Comparison of ENCODE assay signal across 15 cellular contexts in genomic region chr16:86429663-86430062, GRCh38.
DNase-seq lines count a peak whose midpoint lies in the region; ATAC-seq and TF ChIP-seq lines count a peak whose summit lies in the region.
"Had no signal": no experiment of that assay in that cellular context is flagged by ENCODE, and none has a peak within 500 bp of the region (broad histone marks: within the 10 kb centered on the region; RNA-seq: fewer than 3 reads in every experiment).

No MANE protein-coding gene starts in this region.

- DNase-seq in IMR-90 (no peak), neuronal stem cell (ENCODE audit: low spot score) (no peak), NCI-H128 (lab: John Stamatoyannopoulos, UW; ENCODE audit: unreplicated experiment) (no peak)
- DNase-seq in activated CD4-positive, alpha-beta T cell treated with anti-CD3 and anti-CD28 coated beads for 4 hours, result no peak
- DNase-seq: 8988T; AML-193; Caco-2; CD8-positive, alpha-beta memory T cell; DMS53; GF-D8 had no signal

- H3K9ac ChIP-seq in IMR-90 (ENCODE audit: low read depth, low read length) (no peak overlapping the region), neuronal stem cell (ENCODE audit: low read depth, low read length, poor library complexity) (peak overlapping the region; percentile 7), stomach smooth muscle (ENCODE audit: low read length in 2 of 2) (peak overlapping the region; percentile 51 to 64)
- H3K9ac ChIP-seq: BLaER1 had no signal

- no peaks in the 10 kb centered on the region for H3K36me3 ChIP-seq in IMR-90 (ENCODE audit: control insufficient read depth, insufficient read depth, low read length)
- H3K36me3 ChIP-seq in gastroesophageal sphincter, result no peaks in the 10 kb centered on the region
- no peaks in the 10 kb centered on the region for H3K36me3 ChIP-seq in neuronal stem cell (replicated peaks in 1 of 2; ENCODE audit: control insufficient read depth in 2 of 2, insufficient read depth in 2 of 2, low read length in 2 of 2)
- H3K36me3 ChIP-seq in stomach smooth muscle (ENCODE audit: control insufficient read depth in 2 of 2, insufficient read depth in 2 of 2, low read length in 2 of 2), result no peaks in the 10 kb centered on the region
- H3K36me3 ChIP-seq: BLaER1, HAP-1 had no signal

- H2AFZ ChIP-seq in IMR-90 (replicated peaks; ENCODE audit: low read length, poor library complexity), result no peak overlapping the region
- no peak overlapping the region for H2AFZ ChIP-seq in neuronal stem cell (ENCODE audit: low read length)

- no peak overlapping the region for H3K56ac ChIP-seq in IMR-90 (ENCODE audit: extremely low read depth, insufficient read depth, low read length)

- H3K4ac ChIP-seq in IMR-90 (ENCODE audit: low read depth, low read length), result peak overlapping the region; percentile 47; the same call in 1 of the 2 replicates
- no peak overlapping the region for H3K4ac ChIP-seq in neuronal stem cell (ENCODE audit: low read length)

- no peaks in the 10 kb centered on the region for H3K79me1 ChIP-seq in IMR-90 (ENCODE audit: low read depth in 1 of 2, low read length in 2 of 2)
- no peaks in the 10 kb centered on the region for H3K79me1 ChIP-seq in neuronal stem cell (ENCODE audit: low read depth, low read length)

- CTCF ChIA-PET in IMR-90 (lab: Yijun Ruan, JAX), result no interaction called here

- no peak overlapping the region for H2AK9ac ChIP-seq in IMR-90 (replicated peaks; ENCODE audit: low read depth, low read length, poor library complexity)

- intact Hi-C loops in IMR-90 (cut with micrococcal nuclease), result no loop called here

- H3K4me1 Mint-ChIP-seq in stimulated activated memory B cell treated with anti-CD40 and anti-IgM and Interleukin-4, amounts not matched to agents 10 μg/mL and 1 μg/mL and 100 μg/mL, for 72 hours, result no peaks in the 10 kb centered on the region
- H3K4me1 Mint-ChIP-seq: CD8-positive, alpha-beta memory T cell had no signal

- H3K9me3 ChIP-seq in IMR-90 (ENCODE audit: control insufficient read depth, insufficient read depth, low read length) (no peaks in the 10 kb centered on the region), gastroesophageal sphincter (no peaks in the 10 kb centered on the region), neuronal stem cell (replicated peaks in 1 of 2; ENCODE audit: control insufficient read depth in 2 of 2, insufficient read depth in 1 of 2, low read depth in 1 of 2, low read length in 2 of 2) (no peaks in the 10 kb centered on the region), stomach smooth muscle (ENCODE audit: control insufficient read depth in 2 of 2, low read length in 2 of 2) (no peaks in the 10 kb centered on the region)
- H3K9me3 ChIP-seq: BLaER1, Caco-2, HAP-1 had no signal

- H3K18ac ChIP-seq in IMR-90 (ENCODE audit: low read depth, low read length) (no peak overlapping the region), neuronal stem cell (ENCODE audit: low read length) (no peak overlapping the region)

- H2BK12ac ChIP-seq in neuronal stem cell (ENCODE audit: low read length), result no peak overlapping the region

- no peak overlapping the region for H3K4me2 ChIP-seq in IMR-90 (ENCODE audit: low read depth, low read length)
- no peak overlapping the region for H3K4me2 ChIP-seq in neuronal stem cell (ENCODE audit: insufficient read depth, low read length, poor library complexity, severe bottlenecking)
- H3K4me2 ChIP-seq: BLaER1 had no signal

- H3K4me3 Mint-ChIP-seq in stimulated activated memory B cell treated with anti-CD40 and anti-IgM and Interleukin-4, amounts not matched to agents 10 μg/mL and 1 μg/mL and 100 μg/mL, for 72 hours, result no peak overlapping the region
- H3K4me3 Mint-ChIP-seq: CD8-positive, alpha-beta memory T cell had no signal

- no TSS peak for BruUV-seq in IMR-90 (replicated peaks; lab: Mats Ljungman, UMichigan)

- H2AK5ac ChIP-seq in IMR-90 (ENCODE audit: low read depth, low read length), result peak overlapping the region; percentile 35; the same call in 1 of the 2 replicates
- no peak overlapping the region for H2AK5ac ChIP-seq in neuronal stem cell (ENCODE audit: low read depth, low read length)

- H3K27ac ChIP-seq in IMR-90 (ENCODE audit: insufficient read depth, low read length) (no peak overlapping the region), gastroesophageal sphincter (peak overlapping the region; percentile 24 to 93 (median 84)), neuronal stem cell (replicated peaks; ENCODE audit: low read length) (no peak overlapping the region), stomach smooth muscle (ENCODE audit: low read length) (peak overlapping the region; percentile 97)
- H3K27ac ChIP-seq: BLaER1 had no signal

- no peaks in the 10 kb centered on the region for H4K20me1 ChIP-seq in IMR-90 (ENCODE audit: insufficient read depth, low read length)
- H4K20me1 ChIP-seq: BLaER1 had no signal

- TF ChIP-seq CTCF in IMR-90 (conservative IDR thresholded peaks at IDR 0.05; ENCODE audit: low read depth, low read length), result no peak
- no peak for TF ChIP-seq CTCF in gastroesophageal sphincter (IDR thresholded peaks at IDR 0.05)

- peaks cover 5% of the 10 kb centered on the region; the same call in 1 of the 2 replicates for H3K4me1 ChIP-seq in IMR-90 (ENCODE audit: control insufficient read depth, insufficient read depth, low read length)
- H3K4me1 ChIP-seq in gastroesophageal sphincter, result peaks cover 12 to 71% (median 29%) of the 10 kb centered on the region in 3 donors
- H3K4me1 ChIP-seq in neuronal stem cell (ENCODE audit: control insufficient read depth in 2 of 2, insufficient read depth in 1 of 2, low read depth in 1 of 2, low read length in 2 of 2), result peaks cover 0 to 8% of the 10 kb centered on the region in 2 donors
- H3K4me1 ChIP-seq in stomach smooth muscle (ENCODE audit: control insufficient read depth, insufficient read depth, low read length), result peaks cover 62% of the 10 kb centered on the region
- H3K4me1 ChIP-seq: BLaER1, Caco-2, HAP-1 had no signal

- ATAC-seq in IMR-90 (ENCODE audit: low read depth) (no peak), gastroesophageal sphincter (no peak)
- no peak for ATAC-seq in stimulated activated memory B cell treated with anti-CD40 and anti-IgM and Interleukin-4, amounts not matched to agents 10 μg/mL and 1 μg/mL and 100 μg/mL, for 72 hours

- TF ChIP-seq RAD21 in IMR-90 (IDR thresholded peaks at IDR 0.05; ENCODE audit: low read length), result no peak

- in situ Hi-C loops in IMR-90 (cut with MboI; ENCODE audit: low sequenced_read_pairs), result no loop called here

- no peak overlapping the region for H2BK15ac ChIP-seq in IMR-90 (ENCODE audit: low read depth, low read length)
- H2BK15ac ChIP-seq in neuronal stem cell (ENCODE audit: low read length), result no peak overlapping the region

- peaks cover 37% of the 10 kb centered on the region for H3K27me3 Mint-ChIP-seq in stimulated activated memory B cell treated with anti-CD40 and anti-IgM and Interleukin-4, amounts not matched to agents 10 μg/mL and 1 μg/mL and 100 μg/mL, for 72 hours

- H3K27me3 ChIP-seq in IMR-90 (ENCODE audit: control insufficient read depth, insufficient read depth, low read length) (no peaks in the 10 kb centered on the region; the same call in none of the 2 replicates), gastroesophageal sphincter (no peaks in the 10 kb centered on the region), neuronal stem cell (ENCODE audit: control insufficient read depth in 3 of 3, insufficient read depth in 3 of 3, low read depth in 1 of 3, low read length in 3 of 3) (peaks cover 0 to 12% (median 0%) of the 10 kb centered on the region in 3 experiments), stomach smooth muscle (ENCODE audit: control insufficient read depth in 1 of 2, insufficient read depth in 2 of 2, low read length in 2 of 2) (no peaks in the 10 kb centered on the region)
- H3K27me3 ChIP-seq: BLaER1 had no signal

- WGBS in IMR-90 (ENCODE audit: extremely low coverage in 2 of 2, insufficient read length in 1 of 2), 2 experiments, result 100% methylated on average over 1 of the region's 13 CpGs; no CpG with 5 or more reads in 1 of the 2 experiments
- WGBS in gastroesophageal sphincter (ENCODE audit: low coverage in 1 of 2), 2 donors, result 64 to 70% methylated on average over 2 to 12 of the region's 13 CpGs
- WGBS in neuronal stem cell (ENCODE audit: extremely low coverage in 2 of 2, insufficient read length in 2 of 2, insufficient replicate concordance in 1 of 2), 2 donors, result no CpG with 5 or more reads among the region's 13 CpGs

- dilution Hi-C loops in IMR-90 (cut with HindIII; ENCODE audit: low sequenced_read_pairs, unreplicated experiment), result no loop called here

- H3K9me1 ChIP-seq in IMR-90 (ENCODE audit: insufficient read depth, low read length), result peaks cover 4% of the 10 kb centered on the region; the same call in 1 of the 2 replicates

- POLR2A ChIA-PET in IMR-90 (lab: Charles Lee; ENCODE audit: unreplicated experiment), result no interaction called here

- TF ChIP-seq POLR2A in IMR-90 (IDR thresholded peaks at IDR 0.05; ENCODE audit: low read depth, low read length) (no peak), gastroesophageal sphincter (IDR thresholded peaks at IDR 0.05) (no peak)

- H4K8ac ChIP-seq in IMR-90 (ENCODE audit: low read depth in 2 of 2, low read length in 2 of 2), result no peak overlapping the region
- H4K8ac ChIP-seq in neuronal stem cell (ENCODE audit: low read depth, low read length), result no peak overlapping the region

- H4K91ac ChIP-seq in IMR-90 (ENCODE audit: insufficient read depth, low read depth, low read length) (no peak overlapping the region), neuronal stem cell (ENCODE audit: low read depth, low read length, poor library complexity) (no peak overlapping the region)

- H4K5ac ChIP-seq in IMR-90 (ENCODE audit: low read depth, low read length), result no peak overlapping the region

- no peak overlapping the region for H2BK120ac ChIP-seq in IMR-90 (ENCODE audit: low read depth, low read length)
- H2BK120ac ChIP-seq in neuronal stem cell (ENCODE audit: low read depth, low read length), result no peak overlapping the region

- H3K23ac ChIP-seq in IMR-90 (ENCODE audit: low read depth, low read length), result no peak overlapping the region
- H3K23ac ChIP-seq in neuronal stem cell (ENCODE audit: low read depth, low read length, poor library complexity), result no peak overlapping the region

- no peak overlapping the region for H2BK5ac ChIP-seq in IMR-90 (ENCODE audit: low read depth, low read length, poor library complexity, severe bottlenecking)
- H2BK5ac ChIP-seq in neuronal stem cell (ENCODE audit: low read length), result no peak overlapping the region

- H3K14ac ChIP-seq in IMR-90 (replicated peaks; ENCODE audit: low read depth, low read length) (no peak overlapping the region), neuronal stem cell (ENCODE audit: low read length) (no peak overlapping the region)

- H3K4me3 ChIP-seq in IMR-90 (ENCODE audit: insufficient read depth, low read depth, low read length), result no peak overlapping the region
- H3K4me3 ChIP-seq in gastroesophageal sphincter, result no peak overlapping the region
- H3K4me3 ChIP-seq in neuronal stem cell (ENCODE audit: low read length in 2 of 2), result no peak overlapping the region
- H3K4me3 ChIP-seq in stomach smooth muscle (ENCODE audit: low read length in 2 of 2), result peak overlapping the region in 1 of 2 donors; percentile 8
- H3K4me3 ChIP-seq: BLaER1, HAP-1 had no signal

- no peaks in the 10 kb centered on the region for H3K9me3 Mint-ChIP-seq in stimulated activated memory B cell treated with anti-CD40 and anti-IgM and Interleukin-4, amounts not matched to agents 10 μg/mL and 1 μg/mL and 100 μg/mL, for 72 hours
- H3K9me3 Mint-ChIP-seq: CD8-positive, alpha-beta memory T cell had no signal

- H3K27ac Mint-ChIP-seq in stimulated activated memory B cell treated with anti-CD40 and anti-IgM and Interleukin-4, amounts not matched to agents 10 μg/mL and 1 μg/mL and 100 μg/mL, for 72 hours, result no peak overlapping the region
- H3K27ac Mint-ChIP-seq: CD8-positive, alpha-beta memory T cell had no signal

- no peaks in the 10 kb centered on the region for H3K36me3 Mint-ChIP-seq in stimulated activated memory B cell treated with anti-CD40 and anti-IgM and Interleukin-4, amounts not matched to agents 10 μg/mL and 1 μg/mL and 100 μg/mL, for 72 hours
- H3K36me3 Mint-ChIP-seq: CD8-positive, alpha-beta memory T cell had no signal

- H2BK20ac ChIP-seq in IMR-90 (ENCODE audit: low read depth, low read length), result no peak overlapping the region

- TF ChIP-seq EP300 in gastroesophageal sphincter (IDR thresholded peaks at IDR 0.05), result no peak

Comparison
In these comparisons a context has a peak if more than half of its experiments do, and no peak if none do; other contexts are left out.
1. H3K27ac ChIP-seq: peak in gastroesophageal sphincter (4 of 4) and stomach smooth muscle (single experiment); none in IMR-90 (single experiment) and neuronal stem cell (single experiment).